ENCODE assay signal across 10 cellular contexts in genomic region chr9:128106181-128106939, GRCh38.
DNase-seq lines count a peak whose midpoint lies in the region; ATAC-seq lines count a peak whose summit lies in the region.
"Had no signal": no experiment of that assay in that cellular context is flagged by ENCODE, and none has a peak within 500 bp of the region (broad histone marks: within the 10 kb centered on the region; RNA-seq: fewer than 3 reads in every experiment).

No MANE protein-coding gene starts in this region.

- no peaks in the 10 kb centered on the region for H3K9me3 Mint-ChIP-seq in activated T-cell treated with anti-CD3 and anti-CD28 coated beads, Interleukin-2, amount 50 U/mL, for 24 hours
- no peaks in the 10 kb centered on the region for H3K9me3 Mint-ChIP-seq in stimulated activated naive CD8-positive, alpha-beta T cell treated with anti-CD3 and anti-CD28 coated beads, Interleukin-15, amount 100 ng/mL, for 72 hours
- H3K9me3 Mint-ChIP-seq: CD8-positive, alpha-beta memory T cell; neural progenitor cell had no signal

- H3K36me3 Mint-ChIP-seq in activated T-cell treated with anti-CD3 and anti-CD28 coated beads, Interleukin-2, amount 50 U/mL, for 24 hours (ENCODE audit: low read depth) = peaks cover 85% of the 10 kb centered on the region

- peak overlapping the region; percentile 30 for H3K27ac Mint-ChIP-seq in activated T-cell treated with anti-CD3 and anti-CD28 coated beads, Interleukin-2, amount 50 U/mL, for 24 hours
- peak overlapping the region; percentile 59 to 61 for H3K27ac Mint-ChIP-seq in stimulated activated naive CD8-positive, alpha-beta T cell treated with anti-CD3 and anti-CD28 coated beads, Interleukin-15, amount 100 ng/mL, for 72 hours
- H3K27ac Mint-ChIP-seq: neural progenitor cell had no signal

- no peak overlapping the region for H3K4me3 Mint-ChIP-seq in activated T-cell treated with anti-CD3 and anti-CD28 coated beads, Interleukin-2, amount 50 U/mL, for 24 hours
- H3K4me3 Mint-ChIP-seq in stimulated activated naive CD8-positive, alpha-beta T cell treated with anti-CD3 and anti-CD28 coated beads, Interleukin-15, amount 100 ng/mL, for 72 hours = no peak overlapping the region
- H3K4me3 Mint-ChIP-seq: CD8-positive, alpha-beta memory T cell; neural progenitor cell had no signal

- no peak for DNase-seq in activated T-cell treated with anti-CD3 and anti-CD28 coated beads, Interleukin-2, amount 50 U/mL, for 24 hours
- DNase-seq in activated T-cell treated with anti-CD3 and anti-CD28 coated beads, Interleukin-2, amount 50 U/mL, for 1 hour = no peak
- peak; percentile 54 for DNase-seq in islet precursor cell
- DNase-seq in stimulated activated naive CD8-positive, alpha-beta T cell treated with anti-CD3 and anti-CD28 coated beads, Interleukin-15, amount 100 ng/mL, for 72 hours = no peak
- DNase-seq in NCI-H2081 (lab: John Stamatoyannopoulos, UW) = no peak
- DNase-seq in activated effector memory CD4-positive, alpha-beta T cell treated with Interleukin-2 at 50 U/mL for 16 hours = no peak
- DNase-seq: activated CD4-positive, alpha-beta T cell treated with anti-CD3 and anti-CD28 coated beads for 48 hours; dorsolateral prefrontal cortex had no signal

- H3K27me3 Mint-ChIP-seq in activated T-cell treated with anti-CD3 and anti-CD28 coated beads, Interleukin-2, amount 50 U/mL, for 24 hours = no peaks in the 10 kb centered on the region
- H3K27me3 Mint-ChIP-seq in stimulated activated naive CD8-positive, alpha-beta T cell treated with anti-CD3 and anti-CD28 coated beads, Interleukin-15, amount 100 ng/mL, for 72 hours = no peaks in the 10 kb centered on the region
- H3K27me3 Mint-ChIP-seq: CD8-positive, alpha-beta memory T cell had no signal

- H3K4me1 Mint-ChIP-seq in activated T-cell treated with anti-CD3 and anti-CD28 coated beads, Interleukin-2, amount 50 U/mL, for 24 hours (ENCODE audit: low read depth) = peaks cover 24% of the 10 kb centered on the region
- peaks cover 42% of the 10 kb centered on the region for H3K4me1 Mint-ChIP-seq in stimulated activated naive CD8-positive, alpha-beta T cell treated with anti-CD3 and anti-CD28 coated beads, Interleukin-15, amount 100 ng/mL, for 72 hours

- ATAC-seq in stimulated activated naive CD8-positive, alpha-beta T cell treated with anti-CD3 and anti-CD28 coated beads, Interleukin-15, amount 100 ng/mL, for 72 hours = no peak
